Comparison of ENCODE assay signal across 22 cellular contexts in the genomic region with DNA sequence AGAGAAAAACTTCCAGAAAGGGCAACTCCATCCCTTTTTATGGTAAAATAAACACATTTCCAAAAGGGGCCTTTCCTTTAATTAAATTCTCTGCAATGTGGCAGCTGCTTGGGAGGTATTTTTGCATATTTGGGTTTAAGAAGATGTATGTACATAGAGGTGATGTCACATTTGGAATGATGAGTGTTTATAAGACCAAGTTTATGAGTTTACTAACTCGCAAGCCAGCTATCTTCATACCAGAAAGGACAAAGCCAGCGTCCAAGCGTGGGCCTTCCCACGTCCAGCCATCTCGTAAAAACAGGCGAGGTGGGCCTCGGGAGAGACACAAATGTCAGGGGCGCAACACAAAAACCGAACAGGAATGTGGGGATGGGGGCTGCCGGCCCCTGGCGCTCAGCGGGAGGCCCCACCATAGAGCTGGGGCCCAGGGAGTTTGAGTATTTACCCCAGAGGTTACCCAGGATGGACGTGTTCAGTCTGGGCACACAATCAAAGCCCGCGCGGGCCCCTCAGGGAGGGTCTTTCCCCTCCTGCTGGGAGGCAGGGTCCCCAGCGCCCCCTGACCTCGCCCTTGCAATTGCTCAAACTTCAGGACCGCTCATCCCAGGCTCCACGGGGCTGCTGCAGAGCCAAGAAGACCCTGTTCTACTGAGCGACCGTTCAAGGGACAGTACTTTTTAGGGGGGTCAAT.
DNase-seq lines count a peak whose midpoint lies in the region; ATAC-seq and TF ChIP-seq lines count a peak whose summit lies in the region.
"Had no signal": no experiment of that assay in that cellular context is flagged by ENCODE, and none has a peak within 500 bp of the region (broad histone marks: within the 10 kb centered on the region; RNA-seq: fewer than 3 reads in every experiment).

No MANE protein-coding gene starts in this region.

- H3K27me3 Mint-ChIP-seq in endodermal cell (ENCODE audit: insufficient read depth): no peaks in the 10 kb centered on the region
- H3K27me3 Mint-ChIP-seq in mesothelial cell of epicardium (ENCODE audit: low read depth): no peaks in the 10 kb centered on the region
- peaks cover 1% of the 10 kb centered on the region for H3K27me3 Mint-ChIP-seq in activated CD8-positive, alpha-beta T cell treated with anti-CD3 and anti-CD28 coated beads for 36 hours

- H3K36me3 Mint-ChIP-seq in endodermal cell (ENCODE audit: low read depth): no peaks in the 10 kb centered on the region
- H3K36me3 Mint-ChIP-seq in mesothelial cell of epicardium: no peaks in the 10 kb centered on the region
- H3K36me3 Mint-ChIP-seq in activated CD8-positive, alpha-beta T cell treated with anti-CD3 and anti-CD28 coated beads for 36 hours (ENCODE audit: low read depth): no peaks in the 10 kb centered on the region

- H3K4me1 Mint-ChIP-seq in endodermal cell (no peaks in the 10 kb centered on the region), mesothelial cell of epicardium (peaks cover 5% of the 10 kb centered on the region)
- H3K4me1 Mint-ChIP-seq in activated CD8-positive, alpha-beta T cell treated with anti-CD3 and anti-CD28 coated beads for 36 hours (ENCODE audit: low read depth): no peaks in the 10 kb centered on the region

- H3K4me3 ChIP-seq in LNCaP clone FGC (ENCODE audit: low read depth, low read length) (no peak overlapping the region), endodermal cell (ENCODE audit: low read length) (no peak overlapping the region), vagina (no peak overlapping the region)
- H3K4me3 ChIP-seq: SK-N-MC had no signal

- H3K9me3 ChIP-seq in endodermal cell (ENCODE audit: control insufficient read depth, low read length) (no peaks in the 10 kb centered on the region), vagina (no peaks in the 10 kb centered on the region)
- H3K9me3 ChIP-seq: BE2C had no signal

- CTCF ChIA-PET in activated CD8-positive, alpha-beta T cell treated with anti-CD3 and anti-CD28 coated beads for 36 hours (lab: Charles Lee): interaction anchor here (2.1 kb wide), 1 partner anchor 12 kb away, joined by 7 read pairs; no protein-coding TSS in a partner anchor

- DNase-seq in LNCaP clone FGC (ENCODE audit: low read depth): peak; percentile 71
- DNase-seq in endodermal cell: peak; percentile 24
- DNase-seq in mesothelial cell of epicardium (ENCODE audit: low spot score in 2 of 2, unreplicated experiment in 2 of 2): no peak
- DNase-seq in vagina (ENCODE audit: extremely low spot score in 2 of 2): no peak
- DNase-seq in mucosa of gallbladder (ENCODE audit: low spot score): no peak
- DNase-seq in activated CD8-positive, alpha-beta T cell treated with anti-CD3 and anti-CD28 coated beads for 36 hours: no peak
- DNase-seq: BE2C, DMS53, EL, GF-D8, HFFc6, MV-4-11, NCI-H1694, NCI-H2081, NCI-H2171 treated with DMSO at 0.1 percent for 48 hours, NCI-H446, NCI-H526 had no signal

- TF ChIP-seq POLR2A in vagina (IDR thresholded peaks at IDR 0.05): no peak

- POLR2A ChIA-PET in activated CD8-positive, alpha-beta T cell treated with anti-CD3 and anti-CD28 coated beads for 36 hours (lab: Charles Lee): no interaction called here

- H3K36me3 ChIP-seq in endodermal cell (ENCODE audit: control insufficient read depth, insufficient read depth, low read length) (no peaks in the 10 kb centered on the region), vagina (no peaks in the 10 kb centered on the region)
- H3K36me3 ChIP-seq: BE2C had no signal

- H3K4me1 ChIP-seq in endodermal cell (ENCODE audit: control insufficient read depth, insufficient read depth, low read length): no peaks in the 10 kb centered on the region
- H3K4me1 ChIP-seq in vagina: no peaks in the 10 kb centered on the region
- H3K4me1 ChIP-seq: BE2C had no signal

- 84 to 89% methylated on average over 10 to 22 of the region's 22 CpGs for WGBS in endodermal cell (ENCODE audit: insufficient coverage in 1 of 2, insufficient read length in 1 of 2), 2 experiments

- no peak for TF ChIP-seq CTCF in LNCaP clone FGC (IDR thresholded peaks at IDR 0.05; ENCODE audit: control insufficient read depth, extremely low read depth, insufficient read depth)
- TF ChIP-seq CTCF in endodermal cell (conservative IDR thresholded peaks at IDR 0.05): no peak
- no peak for TF ChIP-seq CTCF in mesothelial cell of epicardium (IDR thresholded peaks at IDR 0.05; ENCODE audit: unreplicated experiment)
- no peak for TF ChIP-seq CTCF in vagina (IDR thresholded peaks at IDR 0.05)
- no peak for TF ChIP-seq CTCF in activated CD8-positive, alpha-beta T cell treated with anti-CD3 and anti-CD28 coated beads for 36 hours (IDR thresholded peaks at IDR 0.05)

- ATAC-seq in GM21717 (IDR thresholded peaks at IDR 0.05; ENCODE audit: unreplicated experiment): no peak
- no peak for ATAC-seq in activated CD8-positive, alpha-beta T cell treated with anti-CD3 and anti-CD28 coated beads for 36 hours
- ATAC-seq: Right ventricle myocardium inferior had no signal

- H3K9me3 Mint-ChIP-seq in endodermal cell (peaks cover 2% of the 10 kb centered on the region), mesothelial cell of epicardium (peaks cover 4% of the 10 kb centered on the region)
- no peaks in the 10 kb centered on the region for H3K9me3 Mint-ChIP-seq in activated CD8-positive, alpha-beta T cell treated with anti-CD3 and anti-CD28 coated beads for 36 hours
- H3K9me3 Mint-ChIP-seq: HFFc6 had no signal

- no peak overlapping the region for H3K27ac Mint-ChIP-seq in endodermal cell
- peak overlapping the region; percentile 75 for H3K27ac Mint-ChIP-seq in mesothelial cell of epicardium
- H3K27ac Mint-ChIP-seq in activated CD8-positive, alpha-beta T cell treated with anti-CD3 and anti-CD28 coated beads for 36 hours: no peak overlapping the region
- H3K27ac Mint-ChIP-seq: HFFc6, IgD-negative memory B cell had no signal

- H3K27me3 ChIP-seq in endodermal cell (ENCODE audit: control insufficient read depth, insufficient read depth, low read length, poor library complexity, severe bottlenecking) (no peaks in the 10 kb centered on the region), vagina (no peaks in the 10 kb centered on the region)

- H3K4me3 Mint-ChIP-seq in endodermal cell (no peak overlapping the region), mesothelial cell of epicardium (no peak overlapping the region)
- no peak overlapping the region for H3K4me3 Mint-ChIP-seq in activated CD8-positive, alpha-beta T cell treated with anti-CD3 and anti-CD28 coated beads for 36 hours
- H3K4me3 Mint-ChIP-seq: H9, HFFc6, IgD-negative memory B cell had no signal

- no peak overlapping the region for H3K9ac ChIP-seq in endodermal cell (ENCODE audit: extremely low read depth, low read length, poor library complexity, severe bottlenecking)

- H3K27ac ChIP-seq in endodermal cell (ENCODE audit: low read depth, low read length) (no peak overlapping the region), vagina (peak overlapping the region; percentile 30)
- H3K27ac ChIP-seq: SK-N-MC had no signal

- intact Hi-C loops in vagina (cut with DNase I): no loop called here
- intact Hi-C loops in activated CD8-positive, alpha-beta T cell treated with anti-CD3 and anti-CD28 coated beads for 36 hours (cut with micrococcal nuclease): no loop called here

Comparison
In these comparisons a context has a peak if more than half of its experiments do, and no peak if none do; other contexts are left out.
1. DNase-seq: peak in LNCaP clone FGC (single experiment) and endodermal cell (single experiment); none in mesothelial cell of epicardium (0 of 2), vagina (0 of 2), mucosa of gallbladder (single experiment) and activated CD8-positive, alpha-beta T cell treated with anti-CD3 and anti-CD28 coated beads for 36 hours (single experiment).